Comparison of ENCODE assay signal across 20 cellular contexts in the genomic region with DNA sequence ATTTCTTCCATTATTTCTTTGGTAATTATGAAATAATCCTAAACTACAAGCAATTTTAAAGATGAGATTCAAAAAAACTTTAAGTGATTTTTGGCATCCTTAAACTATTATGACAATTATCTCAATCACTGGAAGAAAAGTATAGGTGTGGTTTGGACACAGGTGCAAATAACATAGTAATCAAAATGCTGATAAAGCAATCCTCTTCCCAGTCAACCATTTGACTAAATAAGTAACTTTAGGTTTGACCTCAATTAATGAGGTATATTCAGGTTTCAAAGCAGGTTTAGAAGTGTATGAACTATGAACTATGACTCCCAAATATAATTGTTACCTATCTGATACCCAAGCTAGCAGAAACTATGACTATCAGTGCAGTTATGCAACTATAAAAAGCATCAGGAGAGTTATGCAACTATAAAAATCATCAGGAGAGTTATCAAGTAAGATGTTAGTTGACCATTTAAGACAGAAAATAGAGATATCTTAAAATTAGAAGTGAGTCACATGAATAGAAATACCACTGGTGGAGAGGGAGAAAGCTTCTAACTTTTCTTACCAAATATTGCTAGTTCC. TPM values are rescaled to one million over a fixed set of nuclear protein-coding genes. Genes with fewer than 3 reads are reported as not detected.
"Had no signal": no experiment of that assay in that cellular context is flagged by ENCODE, and none has a peak within 500 bp of the region (broad histone marks: within the 10 kb centered on the region; RNA-seq: fewer than 3 reads in every experiment).

No MANE protein-coding gene starts in this region.

- H3K4me3 ChIP-seq: MG63, SJSA1, SK-N-MC had no signal

- H3K4me1 ChIP-seq: SJSA1 had no signal

- H3K27ac ChIP-seq: SJSA1, SK-N-MC had no signal

- H3K36me3 ChIP-seq: MG63, SJSA1 had no signal

- H3K9me3 ChIP-seq: MG63, SJSA1 had no signal

- FAIRE-seq: RCC 7860 had no signal

- DNase-seq: KBM-7, MG63, NCI-H1092 treated with DMSO at 0.1 percent for 48 hours, NCI-H1436, NCI-H187, NCI-H2029, NCI-H2081 treated with DMSO at 0.1 percent for 48 hours, NCI-H2171, NCI-H226, NCI-H446, NCI-H510A, NCI-H524 treated with DMSO at 0.1 percent for 48 hours, NCI-H69, NCI-H774, Right ventricle myocardium superior, RPMI8226, SIG-M5 had no signal

- H3K27me3 ChIP-seq: MG63, SJSA1 had no signal

RNA-seq across cellular contexts. Expression of gene CNTN3, which starts 8.9 kb away (rescaled TPM):
- total RNA-seq: SJSA1 had no signal
